Comparison of ENCODE assay signal across 1 cellular context in the genomic region with DNA sequence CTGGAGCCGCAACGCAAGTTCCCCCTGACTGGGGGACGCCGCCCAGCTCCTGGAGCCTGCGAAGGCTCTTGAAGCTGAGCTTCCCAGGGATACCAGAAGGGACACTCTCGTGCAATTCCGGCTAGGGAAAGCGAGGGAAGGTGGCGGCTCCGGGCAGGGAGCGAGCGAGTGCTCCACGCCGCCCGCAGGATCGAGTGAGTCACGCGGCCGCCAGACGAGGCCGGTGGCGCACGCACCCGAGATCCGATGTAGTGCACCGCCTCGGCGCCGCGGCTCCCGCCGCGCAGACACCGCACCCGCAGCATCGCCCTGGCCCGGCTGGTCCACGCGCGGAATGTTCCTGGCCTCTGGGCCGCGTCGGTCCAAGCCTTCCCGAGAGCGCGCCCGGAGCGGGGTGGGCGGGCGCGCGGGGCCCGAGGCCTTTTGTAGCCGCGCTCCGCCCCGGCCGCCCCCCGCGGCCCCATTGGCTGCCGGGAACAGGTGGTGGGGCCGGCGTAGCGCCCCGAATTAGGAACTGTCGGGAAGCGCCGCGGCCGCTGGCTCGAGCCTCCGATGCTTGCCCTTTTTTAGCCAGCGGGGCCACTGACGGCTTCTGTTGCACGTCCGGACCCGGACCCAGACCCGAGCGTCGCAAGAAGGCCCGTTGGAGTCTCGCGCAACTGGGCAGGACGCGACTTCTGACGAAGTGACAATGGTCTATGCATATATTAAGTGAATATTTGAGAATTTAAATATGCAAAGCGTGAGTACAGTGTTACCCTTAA.
A peak's percentile ranks its signal among the peaks of the same experiment; 100 is the strongest.
TF ChIP-seq lines count a peak whose summit lies in the region.

A gene with protein sequence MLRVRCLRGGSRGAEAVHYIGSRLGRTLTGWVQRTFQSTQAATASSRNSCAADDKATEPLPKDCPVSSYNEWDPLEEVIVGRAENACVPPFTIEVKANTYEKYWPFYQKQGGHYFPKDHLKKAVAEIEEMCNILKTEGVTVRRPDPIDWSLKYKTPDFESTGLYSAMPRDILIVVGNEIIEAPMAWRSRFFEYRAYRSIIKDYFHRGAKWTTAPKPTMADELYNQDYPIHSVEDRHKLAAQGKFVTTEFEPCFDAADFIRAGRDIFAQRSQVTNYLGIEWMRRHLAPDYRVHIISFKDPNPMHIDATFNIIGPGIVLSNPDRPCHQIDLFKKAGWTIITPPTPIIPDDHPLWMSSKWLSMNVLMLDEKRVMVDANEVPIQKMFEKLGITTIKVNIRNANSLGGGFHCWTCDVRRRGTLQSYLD (minus strand): TSS at position 396 of the 764 bp plus-strand sequence. CDS start 91 bp downstream, at position 305.

TF ChIP-seq in WTC11, 78 proteins besides CTCF, POLR2A, EP300 and RAD21 (continued from another document and continues in another):
- TF ChIP-seq, protein P1, sequence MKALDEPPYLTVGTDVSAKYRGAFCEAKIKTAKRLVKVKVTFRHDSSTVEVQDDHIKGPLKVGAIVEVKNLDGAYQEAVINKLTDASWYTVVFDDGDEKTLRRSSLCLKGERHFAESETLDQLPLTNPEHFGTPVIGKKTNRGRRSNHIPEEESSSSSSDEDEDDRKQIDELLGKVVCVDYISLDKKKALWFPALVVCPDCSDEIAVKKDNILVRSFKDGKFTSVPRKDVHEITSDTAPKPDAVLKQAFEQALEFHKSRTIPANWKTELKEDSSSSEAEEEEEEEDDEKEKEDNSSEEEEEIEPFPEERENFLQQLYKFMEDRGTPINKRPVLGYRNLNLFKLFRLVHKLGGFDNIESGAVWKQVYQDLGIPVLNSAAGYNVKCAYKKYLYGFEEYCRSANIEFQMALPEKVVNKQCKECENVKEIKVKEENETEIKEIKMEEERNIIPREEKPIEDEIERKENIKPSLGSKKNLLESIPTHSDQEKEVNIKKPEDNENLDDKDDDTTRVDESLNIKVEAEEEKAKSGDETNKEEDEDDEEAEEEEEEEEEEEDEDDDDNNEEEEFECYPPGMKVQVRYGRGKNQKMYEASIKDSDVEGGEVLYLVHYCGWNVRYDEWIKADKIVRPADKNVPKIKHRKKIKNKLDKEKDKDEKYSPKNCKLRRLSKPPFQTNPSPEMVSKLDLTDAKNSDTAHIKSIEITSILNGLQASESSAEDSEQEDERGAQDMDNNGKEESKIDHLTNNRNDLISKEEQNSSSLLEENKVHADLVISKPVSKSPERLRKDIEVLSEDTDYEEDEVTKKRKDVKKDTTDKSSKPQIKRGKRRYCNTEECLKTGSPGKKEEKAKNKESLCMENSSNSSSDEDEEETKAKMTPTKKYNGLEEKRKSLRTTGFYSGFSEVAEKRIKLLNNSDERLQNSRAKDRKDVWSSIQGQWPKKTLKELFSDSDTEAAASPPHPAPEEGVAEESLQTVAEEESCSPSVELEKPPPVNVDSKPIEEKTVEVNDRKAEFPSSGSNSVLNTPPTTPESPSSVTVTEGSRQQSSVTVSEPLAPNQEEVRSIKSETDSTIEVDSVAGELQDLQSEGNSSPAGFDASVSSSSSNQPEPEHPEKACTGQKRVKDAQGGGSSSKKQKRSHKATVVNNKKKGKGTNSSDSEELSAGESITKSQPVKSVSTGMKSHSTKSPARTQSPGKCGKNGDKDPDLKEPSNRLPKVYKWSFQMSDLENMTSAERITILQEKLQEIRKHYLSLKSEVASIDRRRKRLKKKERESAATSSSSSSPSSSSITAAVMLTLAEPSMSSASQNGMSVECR (CRISPR knock-in tag; IDR thresholded peaks at IDR 0.05; ENCODE audit: borderline replicate concordance), result peak; percentile 61; the same call in 1 of the 2 replicates
- TF ChIP-seq, protein P2, sequence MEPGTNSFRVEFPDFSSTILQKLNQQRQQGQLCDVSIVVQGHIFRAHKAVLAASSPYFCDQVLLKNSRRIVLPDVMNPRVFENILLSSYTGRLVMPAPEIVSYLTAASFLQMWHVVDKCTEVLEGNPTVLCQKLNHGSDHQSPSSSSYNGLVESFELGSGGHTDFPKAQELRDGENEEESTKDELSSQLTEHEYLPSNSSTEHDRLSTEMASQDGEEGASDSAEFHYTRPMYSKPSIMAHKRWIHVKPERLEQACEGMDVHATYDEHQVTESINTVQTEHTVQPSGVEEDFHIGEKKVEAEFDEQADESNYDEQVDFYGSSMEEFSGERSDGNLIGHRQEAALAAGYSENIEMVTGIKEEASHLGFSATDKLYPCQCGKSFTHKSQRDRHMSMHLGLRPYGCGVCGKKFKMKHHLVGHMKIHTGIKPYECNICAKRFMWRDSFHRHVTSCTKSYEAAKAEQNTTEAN (CRISPR knock-in tag; IDR thresholded peaks at IDR 0.05), result 0 out of 2 replicates have a peak, but pooled peaks have one; percentile 86
- TF ChIP-seq NFE2L1 (CRISPR knock-in tag; IDR thresholded peaks at IDR 0.05) (no peak), ZNF263 (CRISPR knock-in tag; IDR thresholded peaks at IDR 0.05; ENCODE audit: low read depth) (peak; percentile 74), JUN (CRISPR knock-in tag; IDR thresholded peaks at IDR 0.05) (peak; percentile 85), TP53 (CRISPR knock-in tag; IDR thresholded peaks at IDR 0.05) (0 out of 2 replicates have a peak, but pooled peaks have one; percentile 44), ZBTB21 (CRISPR knock-in tag; IDR thresholded peaks at IDR 0.05; ENCODE audit: borderline replicate concordance) (peak; percentile 39; the same call in 1 of the 2 replicates), ZNF423 (CRISPR knock-in tag; IDR thresholded peaks at IDR 0.05) (no peak), ESRRA (CRISPR knock-in tag; IDR thresholded peaks at IDR 0.05; ENCODE audit: borderline replicate concordance) (0 out of 2 replicates have a peak, but pooled peaks have one; percentile 28), NR2C2 (CRISPR knock-in tag; IDR thresholded peaks at IDR 0.05) (no peak), NR3C1 (CRISPR knock-in tag; conservative IDR thresholded peaks at IDR 0.05; ENCODE audit: low read depth) (no peak), GABPB1 (CRISPR knock-in tag; IDR thresholded peaks at IDR 0.05) (no peak), ZNF121 (CRISPR knock-in tag; IDR thresholded peaks at IDR 0.05) (no peak), ETV6 (CRISPR knock-in tag; IDR thresholded peaks at IDR 0.05) (peak; percentile 83)
- TF ChIP-seq, protein P3, sequence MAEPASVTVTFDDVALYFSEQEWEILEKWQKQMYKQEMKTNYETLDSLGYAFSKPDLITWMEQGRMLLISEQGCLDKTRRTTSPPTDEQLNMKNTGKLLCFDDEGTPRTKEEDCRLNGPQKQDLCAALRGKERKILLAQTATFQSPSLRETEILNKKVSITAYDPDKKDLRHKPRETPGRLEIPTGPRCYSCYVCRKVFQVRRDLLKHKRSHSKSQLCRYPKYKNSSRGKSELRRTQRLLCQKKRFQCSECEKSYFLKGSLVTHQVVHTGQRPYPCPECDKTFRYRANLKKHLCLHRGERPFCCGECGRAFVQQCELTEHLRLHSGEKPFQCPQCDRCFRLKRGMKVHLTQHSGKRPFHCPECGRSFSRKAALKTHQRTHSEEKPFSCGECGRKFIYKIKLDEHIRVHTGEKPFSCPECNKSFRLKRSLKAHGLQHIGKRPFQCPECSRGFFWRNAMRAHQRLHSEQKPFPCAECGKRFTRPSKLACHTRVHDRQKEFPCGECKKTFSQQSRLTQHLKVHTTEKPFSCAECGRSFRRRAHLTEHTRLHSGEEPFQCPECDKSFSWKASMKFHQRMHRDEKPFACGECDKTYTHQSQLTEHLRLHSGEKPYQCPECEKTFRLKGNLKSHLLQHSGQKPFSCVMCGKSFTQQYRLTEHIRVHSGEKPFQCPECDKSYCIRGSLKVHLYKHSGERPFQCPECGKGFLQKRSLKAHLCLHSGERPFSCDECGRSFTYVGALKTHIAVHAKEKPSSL (CRISPR knock-in tag; conservative IDR thresholded peaks at IDR 0.05), result no peak
- TF ChIP-seq, protein P4, sequence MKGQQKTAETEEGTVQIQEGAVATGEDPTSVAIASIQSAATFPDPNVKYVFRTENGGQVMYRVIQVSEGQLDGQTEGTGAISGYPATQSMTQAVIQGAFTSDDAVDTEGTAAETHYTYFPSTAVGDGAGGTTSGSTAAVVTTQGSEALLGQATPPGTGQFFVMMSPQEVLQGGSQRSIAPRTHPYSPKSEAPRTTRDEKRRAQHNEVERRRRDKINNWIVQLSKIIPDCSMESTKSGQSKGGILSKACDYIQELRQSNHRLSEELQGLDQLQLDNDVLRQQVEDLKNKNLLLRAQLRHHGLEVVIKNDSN (CRISPR knock-in tag; IDR thresholded peaks at IDR 0.05), result peak; percentile 56; the same call in 1 of the 2 replicates
- TF ChIP-seq, protein P5, sequence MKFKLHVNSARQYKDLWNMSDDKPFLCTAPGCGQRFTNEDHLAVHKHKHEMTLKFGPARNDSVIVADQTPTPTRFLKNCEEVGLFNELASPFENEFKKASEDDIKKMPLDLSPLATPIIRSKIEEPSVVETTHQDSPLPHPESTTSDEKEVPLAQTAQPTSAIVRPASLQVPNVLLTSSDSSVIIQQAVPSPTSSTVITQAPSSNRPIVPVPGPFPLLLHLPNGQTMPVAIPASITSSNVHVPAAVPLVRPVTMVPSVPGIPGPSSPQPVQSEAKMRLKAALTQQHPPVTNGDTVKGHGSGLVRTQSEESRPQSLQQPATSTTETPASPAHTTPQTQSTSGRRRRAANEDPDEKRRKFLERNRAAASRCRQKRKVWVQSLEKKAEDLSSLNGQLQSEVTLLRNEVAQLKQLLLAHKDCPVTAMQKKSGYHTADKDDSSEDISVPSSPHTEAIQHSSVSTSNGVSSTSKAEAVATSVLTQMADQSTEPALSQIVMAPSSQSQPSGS (CRISPR knock-in tag; IDR thresholded peaks at IDR 0.05; ENCODE audit: borderline replicate concordance, low read depth), result no peak
- TF ChIP-seq, protein P6, sequence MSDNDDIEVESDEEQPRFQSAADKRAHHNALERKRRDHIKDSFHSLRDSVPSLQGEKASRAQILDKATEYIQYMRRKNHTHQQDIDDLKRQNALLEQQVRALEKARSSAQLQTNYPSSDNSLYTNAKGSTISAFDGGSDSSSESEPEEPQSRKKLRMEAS (CRISPR knock-in tag; IDR thresholded peaks at IDR 0.05), result peak; percentile 90
- TF ChIP-seq, protein P7, sequence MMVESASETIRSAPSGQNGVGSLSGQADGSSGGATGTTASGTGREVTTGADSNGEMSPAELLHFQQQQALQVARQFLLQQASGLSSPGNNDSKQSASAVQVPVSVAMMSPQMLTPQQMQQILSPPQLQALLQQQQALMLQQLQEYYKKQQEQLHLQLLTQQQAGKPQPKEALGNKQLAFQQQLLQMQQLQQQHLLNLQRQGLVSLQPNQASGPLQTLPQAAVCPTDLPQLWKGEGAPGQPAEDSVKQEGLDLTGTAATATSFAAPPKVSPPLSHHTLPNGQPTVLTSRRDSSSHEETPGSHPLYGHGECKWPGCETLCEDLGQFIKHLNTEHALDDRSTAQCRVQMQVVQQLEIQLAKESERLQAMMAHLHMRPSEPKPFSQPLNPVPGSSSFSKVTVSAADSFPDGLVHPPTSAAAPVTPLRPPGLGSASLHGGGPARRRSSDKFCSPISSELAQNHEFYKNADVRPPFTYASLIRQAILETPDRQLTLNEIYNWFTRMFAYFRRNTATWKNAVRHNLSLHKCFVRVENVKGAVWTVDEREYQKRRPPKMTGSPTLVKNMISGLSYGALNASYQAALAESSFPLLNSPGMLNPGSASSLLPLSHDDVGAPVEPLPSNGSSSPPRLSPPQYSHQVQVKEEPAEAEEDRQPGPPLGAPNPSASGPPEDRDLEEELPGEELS (CRISPR knock-in tag; IDR thresholded peaks at IDR 0.05), result peak; percentile 87
- TF ChIP-seq, protein P8, sequence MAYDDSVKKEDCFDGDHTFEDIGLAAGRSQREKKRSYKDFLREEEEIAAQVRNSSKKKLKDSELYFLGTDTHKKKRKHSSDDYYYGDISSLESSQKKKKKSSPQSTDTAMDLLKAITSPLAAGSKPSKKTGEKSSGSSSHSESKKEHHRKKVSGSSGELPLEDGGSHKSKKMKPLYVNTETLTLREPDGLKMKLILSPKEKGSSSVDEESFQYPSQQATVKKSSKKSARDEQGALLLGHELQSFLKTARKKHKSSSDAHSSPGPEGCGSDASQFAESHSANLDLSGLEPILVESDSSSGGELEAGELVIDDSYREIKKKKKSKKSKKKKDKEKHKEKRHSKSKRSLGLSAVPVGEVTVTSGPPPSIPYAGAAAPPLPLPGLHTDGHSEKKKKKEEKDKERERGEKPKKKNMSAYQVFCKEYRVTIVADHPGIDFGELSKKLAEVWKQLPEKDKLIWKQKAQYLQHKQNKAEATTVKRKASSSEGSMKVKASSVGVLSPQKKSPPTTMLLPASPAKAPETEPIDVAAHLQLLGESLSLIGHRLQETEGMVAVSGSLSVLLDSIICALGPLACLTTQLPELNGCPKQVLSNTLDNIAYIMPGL (CRISPR knock-in tag; IDR thresholded peaks at IDR 0.05), result peak; percentile 71
- TF ChIP-seq, protein P9, sequence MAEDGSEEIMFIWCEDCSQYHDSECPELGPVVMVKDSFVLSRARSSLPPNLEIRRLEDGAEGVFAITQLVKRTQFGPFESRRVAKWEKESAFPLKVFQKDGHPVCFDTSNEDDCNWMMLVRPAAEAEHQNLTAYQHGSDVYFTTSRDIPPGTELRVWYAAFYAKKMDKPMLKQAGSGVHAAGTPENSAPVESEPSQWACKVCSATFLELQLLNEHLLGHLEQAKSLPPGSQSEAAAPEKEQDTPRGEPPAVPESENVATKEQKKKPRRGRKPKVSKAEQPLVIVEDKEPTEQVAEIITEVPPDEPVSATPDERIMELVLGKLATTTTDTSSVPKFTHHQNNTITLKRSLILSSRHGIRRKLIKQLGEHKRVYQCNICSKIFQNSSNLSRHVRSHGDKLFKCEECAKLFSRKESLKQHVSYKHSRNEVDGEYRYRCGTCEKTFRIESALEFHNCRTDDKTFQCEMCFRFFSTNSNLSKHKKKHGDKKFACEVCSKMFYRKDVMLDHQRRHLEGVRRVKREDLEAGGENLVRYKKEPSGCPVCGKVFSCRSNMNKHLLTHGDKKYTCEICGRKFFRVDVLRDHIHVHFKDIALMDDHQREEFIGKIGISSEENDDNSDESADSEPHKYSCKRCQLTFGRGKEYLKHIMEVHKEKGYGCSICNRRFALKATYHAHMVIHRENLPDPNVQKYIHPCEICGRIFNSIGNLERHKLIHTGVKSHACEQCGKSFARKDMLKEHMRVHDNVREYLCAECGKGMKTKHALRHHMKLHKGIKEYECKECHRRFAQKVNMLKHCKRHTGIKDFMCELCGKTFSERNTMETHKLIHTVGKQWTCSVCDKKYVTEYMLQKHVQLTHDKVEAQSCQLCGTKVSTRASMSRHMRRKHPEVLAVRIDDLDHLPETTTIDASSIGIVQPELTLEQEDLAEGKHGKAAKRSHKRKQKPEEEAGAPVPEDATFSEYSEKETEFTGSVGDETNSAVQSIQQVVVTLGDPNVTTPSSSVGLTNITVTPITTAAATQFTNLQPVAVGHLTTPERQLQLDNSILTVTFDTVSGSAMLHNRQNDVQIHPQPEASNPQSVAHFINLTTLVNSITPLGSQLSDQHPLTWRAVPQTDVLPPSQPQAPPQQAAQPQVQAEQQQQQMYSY (CRISPR knock-in tag; IDR thresholded peaks at IDR 0.05), result peak; percentile 26; the same call in 1 of the 2 replicates
- TF ChIP-seq, protein P10, sequence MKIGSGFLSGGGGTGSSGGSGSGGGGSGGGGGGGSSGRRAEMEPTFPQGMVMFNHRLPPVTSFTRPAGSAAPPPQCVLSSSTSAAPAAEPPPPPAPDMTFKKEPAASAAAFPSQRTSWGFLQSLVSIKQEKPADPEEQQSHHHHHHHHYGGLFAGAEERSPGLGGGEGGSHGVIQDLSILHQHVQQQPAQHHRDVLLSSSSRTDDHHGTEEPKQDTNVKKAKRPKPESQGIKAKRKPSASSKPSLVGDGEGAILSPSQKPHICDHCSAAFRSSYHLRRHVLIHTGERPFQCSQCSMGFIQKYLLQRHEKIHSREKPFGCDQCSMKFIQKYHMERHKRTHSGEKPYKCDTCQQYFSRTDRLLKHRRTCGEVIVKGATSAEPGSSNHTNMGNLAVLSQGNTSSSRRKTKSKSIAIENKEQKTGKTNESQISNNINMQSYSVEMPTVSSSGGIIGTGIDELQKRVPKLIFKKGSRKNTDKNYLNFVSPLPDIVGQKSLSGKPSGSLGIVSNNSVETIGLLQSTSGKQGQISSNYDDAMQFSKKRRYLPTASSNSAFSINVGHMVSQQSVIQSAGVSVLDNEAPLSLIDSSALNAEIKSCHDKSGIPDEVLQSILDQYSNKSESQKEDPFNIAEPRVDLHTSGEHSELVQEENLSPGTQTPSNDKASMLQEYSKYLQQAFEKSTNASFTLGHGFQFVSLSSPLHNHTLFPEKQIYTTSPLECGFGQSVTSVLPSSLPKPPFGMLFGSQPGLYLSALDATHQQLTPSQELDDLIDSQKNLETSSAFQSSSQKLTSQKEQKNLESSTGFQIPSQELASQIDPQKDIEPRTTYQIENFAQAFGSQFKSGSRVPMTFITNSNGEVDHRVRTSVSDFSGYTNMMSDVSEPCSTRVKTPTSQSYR (CRISPR knock-in tag; IDR thresholded peaks at IDR 0.05), result 0 out of 2 replicates have a peak, but pooled peaks have one; percentile 35
